Comparison of ENCODE assay signal across 1 cellular context in genomic region chr14:73491977-73492552, GRCh38.
TF ChIP-seq lines count a peak whose summit lies in the region.

No MANE protein-coding gene starts in this region.

TF ChIP-seq in H1, 55 proteins besides CTCF, POLR2A, EP300 and RAD21:
- no peak for TF ChIP-seq ATF3 (IDR thresholded peaks at IDR 0.05; ENCODE audit: insufficient read depth, low read depth, low read length)
- peak; percentile 32 for TF ChIP-seq ASH2L (IDR thresholded peaks at IDR 0.05; ENCODE audit: low read length)
- no peak for TF ChIP-seq BRCA1 (IDR thresholded peaks at IDR 0.05; ENCODE audit: low read depth, low read length)
- TF ChIP-seq CBX8 (IDR thresholded peaks at IDR 0.05; ENCODE audit: borderline replicate concordance, low read depth, low read length), result no peak
- TF ChIP-seq SAP30 (IDR thresholded peaks at IDR 0.05; ENCODE audit: insufficient read depth, insufficient replicate concordance, low read length), result peak; percentile 14
- no peak for TF ChIP-seq RNF2 (IDR thresholded peaks at IDR 0.05; ENCODE audit: borderline replicate concordance, low read depth, low read length, missing control alignments, poor library complexity, severe bottlenecking)
